Comparison of ENCODE assay signal across 25 cellular contexts in the genomic region with DNA sequence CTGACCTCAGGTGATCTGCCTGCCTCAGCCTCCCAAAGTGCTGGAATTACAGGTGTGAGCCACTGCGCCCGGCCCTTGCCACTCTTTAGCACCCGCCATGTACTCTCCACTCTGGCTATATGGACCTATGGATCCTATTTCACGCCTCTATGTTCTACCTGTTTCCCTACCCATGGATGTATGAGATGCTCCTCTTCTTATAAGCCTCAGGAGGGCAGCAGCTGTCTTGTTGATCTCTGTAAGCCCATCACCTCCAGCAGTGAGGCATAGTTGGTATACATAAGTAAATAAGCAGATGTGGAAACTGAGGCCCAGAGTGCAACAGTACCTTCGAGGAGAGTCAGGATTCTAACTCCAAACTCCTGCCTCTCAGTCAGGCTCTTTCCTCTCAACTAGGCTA. TPM values are rescaled to one million over a fixed set of nuclear protein-coding genes. Genes with fewer than 3 reads are reported as not detected.
DNase-seq lines count a peak whose midpoint lies in the region; ATAC-seq and TF ChIP-seq lines count a peak whose summit lies in the region.
"Had no signal": no experiment of that assay in that cellular context is flagged by ENCODE, and none has a peak within 500 bp of the region (broad histone marks: within the 10 kb centered on the region; RNA-seq: fewer than 3 reads in every experiment).

No MANE protein-coding gene starts in this region.

- ATAC-seq in mucosa of descending colon, result no peak
- ATAC-seq: GM12878 had no signal

- no peak overlapping the region for H3K9ac ChIP-seq in mammary epithelial cell (ENCODE audit: insufficient read depth, low read length)

- intact Hi-C loops in MCF 10A (cut with micrococcal nuclease) (loop anchor here (1.0 kb wide), 1 partner anchor 25 kb away; no protein-coding TSS in a partner anchor), breast epithelium (cut with DNase I; ENCODE audit: low total_unique reads) (no loop called here), OCI-LY7 (cut with micrococcal nuclease; ENCODE audit: unreplicated experiment) (no loop called here), mammary epithelial cell (cut with micrococcal nuclease) (loop anchor here (1.0 to 2.0 kb wide), 4 partner anchors 25 to 146 kb away; partner anchors contain the start of gene IPO13), mucosa of descending colon (cut with DNase I, micrococcal nuclease) (no loop called here), esophagus squamous epithelium (cut with DNase I) (no loop called here)

- H3K27ac ChIP-seq in breast epithelium, result no peak overlapping the region
- no peak overlapping the region for H3K27ac ChIP-seq in OCI-LY7 (ENCODE audit: low read depth, low read length, poor library complexity, severe bottlenecking)
- H3K27ac ChIP-seq in mammary epithelial cell (ENCODE audit: insufficient read depth, low read depth, low read length), result no peak overlapping the region
- H3K27ac ChIP-seq in esophagus squamous epithelium, result no peak overlapping the region
- H3K27ac ChIP-seq: epithelial cell of prostate, hepatocyte, stomach had no signal

- CTCF ChIA-PET in MCF 10A (lab: Yijun Ruan, JAX) (no interaction called here), OCI-LY7 (lab: Charles Lee; ENCODE audit: unreplicated experiment) (no interaction called here), mammary epithelial cell (lab: Charles Lee; ENCODE audit: low non-redundant PET) (no interaction called here)

- BruUV-seq in MCF 10A (replicated peaks; lab: Mats Ljungman, UMichigan), result no TSS peak
- BruUV-seq in OCI-LY7 (replicated peaks; lab: Mats Ljungman, UMichigan), result no TSS peak
- no TSS peak for BruUV-seq in mammary epithelial cell (replicated peaks; lab: Mats Ljungman, UMichigan)

- H3K4me1 Mint-ChIP-seq in MCF 10A (ENCODE audit: insufficient read depth, unreplicated experiment), result peaks cover 14% of the 10 kb centered on the region
- H3K4me1 Mint-ChIP-seq: activated CD4-positive, alpha-beta T cell treated with anti-CD3 and anti-CD28 coated beads, Interleukin-2, amount 10 ng/mL, durations not matched to agents 24 days and 14 days had no signal

- H3K4me2 ChIP-seq in OCI-LY7 (ENCODE audit: low read length) (no peak overlapping the region), mammary epithelial cell (ENCODE audit: insufficient read depth, low read depth, low read length) (no peak overlapping the region)
- H3K4me2 ChIP-seq: hepatocyte had no signal

- no peak for TF ChIP-seq POLR2A in breast epithelium (IDR thresholded peaks at IDR 0.05)
- no peak for TF ChIP-seq POLR2A in esophagus squamous epithelium (IDR thresholded peaks at IDR 0.05)

- dilution Hi-C loops in mammary epithelial cell (cut with HindIII; ENCODE audit: low sequenced_read_pairs), result no loop called here

- TF ChIP-seq CTCF in MCF 10A (IDR thresholded peaks at IDR 0.05; ENCODE audit: unreplicated experiment), result no peak
- TF ChIP-seq CTCF in breast epithelium (IDR thresholded peaks at IDR 0.05), result no peak
- TF ChIP-seq CTCF in OCI-LY7 (conservative IDR thresholded peaks at IDR 0.05; ENCODE audit: low read length), result 0 out of 2 replicates have a peak, but pooled peaks have one; percentile 25
- peak; percentile 18 to 59 for TF ChIP-seq CTCF in mammary epithelial cell (conservative IDR thresholded peaks at IDR 0.05 in 1 of 2, IDR thresholded peaks at IDR 0.05 in 1 of 2; ENCODE audit: extremely low read depth in 1 of 2, insufficient read depth in 1 of 2, low read depth in 1 of 2, low read length in 2 of 2)
- TF ChIP-seq CTCF in mucosa of descending colon (IDR thresholded peaks at IDR 0.05), result no peak
- no peak for TF ChIP-seq CTCF in esophagus squamous epithelium (IDR thresholded peaks at IDR 0.05)

- peak; percentile 16 for DNase-seq in MCF 10A (ENCODE audit: unreplicated experiment)
- no peak for DNase-seq in breast epithelium (ENCODE audit: low spot score in 2 of 2)
- no peak for DNase-seq in OCI-LY7 (ENCODE audit: low spot score)
- no peak for DNase-seq in mammary epithelial cell
- DNase-seq in renal cortical epithelial cell (ENCODE audit: low read depth), result peak; percentile 9
- no peak for DNase-seq in activated CD4-positive, alpha-beta T cell treated with anti-CD3 and anti-CD28 coated beads, Interleukin-2, amount 50 U/mL, for 4 hours
- DNase-seq in mucosa of descending colon, result no peak
- no peak for DNase-seq in esophagus squamous epithelium (lab: John Stamatoyannopoulos, UW)
- DNase-seq: activated CD4-positive, alpha-beta T cell treated with anti-CD3 and anti-CD28 coated beads, Interleukin-2, amount 10 ng/mL, durations not matched to agents 24 days and 14 days; activated CD8-positive, alpha-beta memory T cell treated with anti-CD3 and anti-CD28 coated beads, Interleukin-2, amount 50 U/mL, for 4 hours; CD4-positive, CD25-positive, alpha-beta regulatory T cell; DMS153; foreskin melanocyte; H7; Kasumi-1; NCI-H1105 treated with DMSO at 0.1 percent for 48 hours; NCI-H2081 treated with DMSO at 0.1 percent for 48 hours; NCI-H748 treated with DMSO at 0.1 percent for 48 hours; stomach had no signal

- H3K9me3 Mint-ChIP-seq in MCF 10A (ENCODE audit: unreplicated experiment), result no peaks in the 10 kb centered on the region
- H3K9me3 Mint-ChIP-seq: activated CD4-positive, alpha-beta T cell treated with anti-CD3 and anti-CD28 coated beads, Interleukin-2, amount 10 ng/mL, durations not matched to agents 24 days and 14 days; brain; CD4-positive, CD25-positive, alpha-beta regulatory T cell had no signal

- H2AFZ ChIP-seq in OCI-LY7 (ENCODE audit: low read length), result no peak overlapping the region
- no peak overlapping the region for H2AFZ ChIP-seq in mammary epithelial cell (ENCODE audit: low read depth, low read length)
- H2AFZ ChIP-seq: hepatocyte had no signal

- H3K36me3 ChIP-seq in breast epithelium (no peaks in the 10 kb centered on the region), OCI-LY7 (ENCODE audit: insufficient read depth, low read length) (no peaks in the 10 kb centered on the region), mammary epithelial cell (ENCODE audit: insufficient read depth, low read length) (no peaks in the 10 kb centered on the region), mucosa of descending colon (ENCODE audit: low read depth) (no peaks in the 10 kb centered on the region), esophagus squamous epithelium (peaks cover 0 to 4% (median 0%) of the 10 kb centered on the region in 3 donors)

- WGBS in mammary epithelial cell (ENCODE audit: low coverage, missing lambda C conversion rate), result 88% methylated on average over 5 of the region's 5 CpGs
- 86 to 93% methylated on average over 5 of the region's 5 CpGs for WGBS in esophagus squamous epithelium, 2 donors

- no peaks in the 10 kb centered on the region for H3K79me2 ChIP-seq in OCI-LY7 (ENCODE audit: insufficient read depth, low read depth, low read length)
- peaks cover 3% of the 10 kb centered on the region for H3K79me2 ChIP-seq in mammary epithelial cell (ENCODE audit: insufficient read depth, low read length)
- H3K79me2 ChIP-seq: hepatocyte had no signal

- H3K9me3 ChIP-seq in breast epithelium (no peaks in the 10 kb centered on the region), OCI-LY7 (ENCODE audit: low read length) (no peaks in the 10 kb centered on the region), mammary epithelial cell (replicated peaks; ENCODE audit: insufficient read depth, low read length) (no peaks in the 10 kb centered on the region), mucosa of descending colon (no peaks in the 10 kb centered on the region), esophagus squamous epithelium (no peaks in the 10 kb centered on the region)
- H3K9me3 ChIP-seq: stomach had no signal

- peaks cover 6% of the 10 kb centered on the region for H3K36me3 Mint-ChIP-seq in MCF 10A (ENCODE audit: insufficient read depth, unreplicated experiment)
- H3K36me3 Mint-ChIP-seq: brain had no signal

- POLR2A ChIA-PET in MCF 10A (lab: Yijun Ruan, JAX) (no interaction called here), OCI-LY7 (lab: Charles Lee) (no interaction called here)

- H3K4me3 ChIP-seq in breast epithelium (no peak overlapping the region), OCI-LY7 (ENCODE audit: low read depth, low read length, poor library complexity, severe bottlenecking) (no peak overlapping the region), mammary epithelial cell (replicated peaks in 1 of 3; ENCODE audit: insufficient read depth in 1 of 3, low read depth in 2 of 3, low read length in 3 of 3) (no peak overlapping the region), mucosa of descending colon (no peak overlapping the region), esophagus squamous epithelium (no peak overlapping the region)
- H3K4me3 ChIP-seq: GM12878, hepatocyte, stomach had no signal

- H3K27me3 ChIP-seq in breast epithelium (no peaks in the 10 kb centered on the region), mammary epithelial cell (ENCODE audit: insufficient read depth, low read length) (no peaks in the 10 kb centered on the region), esophagus squamous epithelium (no peaks in the 10 kb centered on the region)
- H3K27me3 ChIP-seq: hepatocyte, stomach had no signal

- H3K9me2 ChIP-seq in OCI-LY7 (ENCODE audit: insufficient read depth, low read length), result no peaks in the 10 kb centered on the region

- H3K27ac Mint-ChIP-seq in MCF 10A (ENCODE audit: low read depth, unreplicated experiment), result no peak overlapping the region
- H3K27ac Mint-ChIP-seq: activated CD4-positive, alpha-beta T cell treated with anti-CD3 and anti-CD28 coated beads, Interleukin-2, amount 10 ng/mL, durations not matched to agents 24 days and 14 days; CD4-positive, CD25-positive, alpha-beta regulatory T cell; dendritic cell treated with granulocyte-macrophage colony-stimulating factor and Interleukin-4, amounts not matched to agents 40 ng/mL and 50 ng/mL, for 4 days had no signal

- no peaks in the 10 kb centered on the region for H3K27me3 Mint-ChIP-seq in MCF 10A (ENCODE audit: insufficient read depth, unreplicated experiment)
- H3K27me3 Mint-ChIP-seq: activated CD4-positive, alpha-beta T cell treated with anti-CD3 and anti-CD28 coated beads, Interleukin-2, amount 10 ng/mL, durations not matched to agents 24 days and 14 days; brain; CD4-positive, CD25-positive, alpha-beta regulatory T cell; dendritic cell treated with granulocyte-macrophage colony-stimulating factor and Interleukin-4, amounts not matched to agents 40 ng/mL and 50 ng/mL, for 4 days had no signal

- H3K4me1 ChIP-seq in breast epithelium (no peaks in the 10 kb centered on the region), OCI-LY7 (ENCODE audit: insufficient read depth, low read length, poor library complexity, severe bottlenecking) (no peaks in the 10 kb centered on the region), mammary epithelial cell (ENCODE audit: insufficient read depth, low read length) (peaks cover 22% of the 10 kb centered on the region), mucosa of descending colon (ENCODE audit: low read depth) (peaks cover 8% of the 10 kb centered on the region), esophagus squamous epithelium (peaks cover 19 to 23% (median 22%) of the 10 kb centered on the region in 3 donors)

- no peak overlapping the region for H3K4me3 Mint-ChIP-seq in MCF 10A (ENCODE audit: unreplicated experiment)
- H3K4me3 Mint-ChIP-seq: activated CD4-positive, alpha-beta T cell treated with anti-CD3 and anti-CD28 coated beads, Interleukin-2, amount 10 ng/mL, durations not matched to agents 24 days and 14 days; brain; CD4-positive, CD25-positive, alpha-beta regulatory T cell; dendritic cell treated with granulocyte-macrophage colony-stimulating factor and Interleukin-4, amounts not matched to agents 40 ng/mL and 50 ng/mL, for 4 days had no signal

- in situ Hi-C loops in mammary epithelial cell (cut with MboI; ENCODE audit: low sequenced_read_pairs in 2 of 2), result no loop called here

- no peaks in the 10 kb centered on the region for H4K20me1 ChIP-seq in OCI-LY7 (ENCODE audit: insufficient read depth, low read length)
- H4K20me1 ChIP-seq in mammary epithelial cell (ENCODE audit: insufficient read depth, low read length), result no peaks in the 10 kb centered on the region

RNA-seq across cellular contexts. Expression of gene ARTN, which starts 24.7 kb away (rescaled TPM):
- total RNA-seq in MCF 10A (2022) (1.9 TPM in 2 replicates), breast epithelium (1 to 10 TPM in 2 of 3 donors, not detected in 1; 1.8 to 2.3 TPM), OCI-LY7 (2022) (1.2 and 1.8 TPM in 2 replicates), mammary epithelial cell (100 to 1,000 TPM in 1 of 2 donors, 10 to 100 TPM in 1; 22.8 to 105 TPM), renal cortical epithelial cell (0.40 and 3.0 TPM in 2 replicates), mucosa of descending colon (10 to 100 TPM in 1 of 3 donors, 1 to 10 TPM in 2; 6.9 to 14.2 (median 7.4) TPM), esophagus squamous epithelium (10 to 100 TPM in 1 of 4 donors, 1 to 10 TPM in 2, under 1 TPM in 1; 0.68 to 12.9 (median 4.0) TPM)
- 0.44 TPM in 1 of 2 replicates, not detected in the other for total RNA-seq in OCI-LY7 (2014; rRNA removed; shearing (Covaris generic))
- polyA plus RNA-seq in mammary epithelial cell, result 47.1 TPM
- polyA minus RNA-seq in mammary epithelial cell, result 21.8 TPM
- total RNA-seq: activated CD4-positive, alpha-beta T cell treated with anti-CD3 and anti-CD28 coated beads, Interleukin-2, amount 10 ng/mL, durations not matched to agents 24 days and 14 days; hepatocyte had no signal
- polyA plus RNA-seq: AG04450; CD4-positive, CD25-positive, alpha-beta regulatory T cell had no signal

RNA-seq across cellular contexts. Expression of gene IPO13, which starts 37.9 kb away (rescaled TPM):
- total RNA-seq in MCF 10A (2022), result 23.9 and 31.4 TPM in 2 replicates
- total RNA-seq in breast epithelium, result 10 to 100 TPM; 18.4 to 23.0 (median 20.5) TPM
- total RNA-seq in OCI-LY7 (2014; rRNA removed; shearing (Covaris generic)), result 13.1 and 17.8 TPM in 2 replicates
- total RNA-seq in OCI-LY7 (2022), result 24.1 and 26.5 TPM in 2 replicates
- 10 to 100 TPM; 35.5 to 53.0 TPM for total RNA-seq in mammary epithelial cell
- 38.6 TPM for polyA plus RNA-seq in mammary epithelial cell
- 64.5 TPM for polyA minus RNA-seq in mammary epithelial cell
- total RNA-seq in renal cortical epithelial cell, result 12.5 and 41.1 TPM in 2 replicates
- 10 to 100 TPM; 21.5 to 32.6 (median 22.3) TPM for total RNA-seq in mucosa of descending colon
- total RNA-seq in esophagus squamous epithelium, result 10 to 100 TPM; 19.3 to 32.4 (median 20.5) TPM

Comparison
In these comparisons a context has a peak if more than half of its experiments do, and no peak if none do; other contexts are left out.
1. DNase-seq: peak in MCF 10A (single experiment) and renal cortical epithelial cell (single experiment); none in breast epithelium (0 of 2), OCI-LY7 (single experiment), mammary epithelial cell (single experiment), activated CD4-positive, alpha-beta T cell treated with anti-CD3 and anti-CD28 coated beads, Interleukin-2, amount 50 U/mL, for 4 hours (0 of 2), mucosa of descending colon (0 of 3) and esophagus squamous epithelium (single experiment).
2. CTCF ChIP-seq: peak in OCI-LY7 (single experiment) and mammary epithelial cell (2 of 2); none in MCF 10A (single experiment), breast epithelium (0 of 3), mucosa of descending colon (single experiment) and esophagus squamous epithelium (0 of 6).
3. intact Hi-C loops: an anchor here in MCF 10A (1.0 kb wide) and mammary epithelial cell (1.0 to 2.0 kb wide); none called in breast epithelium, OCI-LY7, mucosa of descending colon and esophagus squamous epithelium.